30 cellular contexts compared by ENCODE assay signal in genomic region chr6:3273707-3274521, GRCh38. TPM values are rescaled to one million over a fixed set of nuclear protein-coding genes. Genes with fewer than 3 reads are reported as not detected.
A peak's percentile ranks its signal among the peaks of the same experiment; 100 is the strongest.
DNase-seq lines count a peak whose midpoint lies in the region; ATAC-seq and TF ChIP-seq lines count a peak whose summit lies in the region.
"Had no signal": no experiment of that assay in that cellular context is flagged by ENCODE, and none has a peak within 500 bp of the region (broad histone marks: within the 10 kb centered on the region; RNA-seq: fewer than 3 reads in every experiment).

No MANE protein-coding gene starts in this region.

- H3K4me3 ChIP-seq in heart right ventricle, result no peak overlapping the region
- H3K4me3 ChIP-seq: gastrocnemius medialis, GM23248, left lung, MG63, smooth muscle cell, upper lobe of left lung had no signal

- no peaks in the 10 kb centered on the region for H3K4me1 ChIP-seq in heart right ventricle
- H3K4me1 ChIP-seq: gastrocnemius medialis, left lung had no signal

- H3K27me3 ChIP-seq in heart right ventricle, result no peaks in the 10 kb centered on the region
- H3K27me3 ChIP-seq: gastrocnemius medialis, left lung, MG63, upper lobe of left lung had no signal

- WGBS in heart right ventricle, 2 donors, result 77 to 80% methylated on average over 9 of the region's 9 CpGs

- peaks cover 0 to 56% (median 18%) of the 10 kb centered on the region in 9 donors for H3K36me3 ChIP-seq in heart right ventricle

- H3K4me1 Mint-ChIP-seq in stimulated activated effector memory CD8-positive, alpha-beta T cell treated with anti-CD3 and anti-CD28 coated beads, Interleukin-12 subunit alpha, Interleukin-12 subunit beta, amount 100 ng/mL, for 72 hours, result peaks cover 45% of the 10 kb centered on the region
- H3K4me1 Mint-ChIP-seq in T-helper 2 cell treated with Interferon-gamma antibody and Interleukin-4, amounts not matched to agents 5 μg/mL and 100 μg/mL, for 36 hours (ENCODE audit: low read depth), result no peaks in the 10 kb centered on the region

- intact Hi-C loops in Right ventricle myocardium superior (cut with DNase I) (loop anchor here (10.0 kb wide), 1 partner anchor 711 kb away; no protein-coding TSS in a partner anchor), heart right ventricle (cut with DNase I) (loop anchor here in 6 of 10 donors (10.0 kb wide), 4 partner anchors 611 to 731 kb away; no protein-coding TSS in a partner anchor)

- TF ChIP-seq CTCF in heart right ventricle (IDR thresholded peaks at IDR 0.05) (no peak), RWPE1 (conservative IDR thresholded peaks at IDR 0.05; ENCODE audit: low read depth) (no peak)

- H3K4me3 Mint-ChIP-seq in stimulated activated effector memory CD8-positive, alpha-beta T cell treated with anti-CD3 and anti-CD28 coated beads, Interleukin-12 subunit alpha, Interleukin-12 subunit beta, amount 100 ng/mL, for 72 hours, result no peak overlapping the region
- no peak overlapping the region for H3K4me3 Mint-ChIP-seq in T-helper 2 cell treated with Interferon-gamma antibody and Interleukin-4, amounts not matched to agents 5 μg/mL and 100 μg/mL, for 36 hours
- H3K4me3 Mint-ChIP-seq: activated naive CD4-positive, alpha-beta T cell treated with anti-CD3 and anti-CD28 coated beads for 36 hours; naive B cell had no signal

- peaks cover 31% of the 10 kb centered on the region for H3K36me3 Mint-ChIP-seq in stimulated activated effector memory CD8-positive, alpha-beta T cell treated with anti-CD3 and anti-CD28 coated beads, Interleukin-12 subunit alpha, Interleukin-12 subunit beta, amount 100 ng/mL, for 72 hours
- H3K36me3 Mint-ChIP-seq in T-helper 2 cell treated with Interferon-gamma antibody and Interleukin-4, amounts not matched to agents 5 μg/mL and 100 μg/mL, for 36 hours (ENCODE audit: low read depth), result peaks cover 18% of the 10 kb centered on the region

- ATAC-seq in Right ventricle myocardium superior (ENCODE audit: poor library complexity) (no peak), heart right ventricle (no peak), GM21619 (IDR thresholded peaks at IDR 0.05; ENCODE audit: unreplicated experiment) (no peak)
- peak; percentile 69 for ATAC-seq in stimulated activated effector memory CD8-positive, alpha-beta T cell treated with anti-CD3 and anti-CD28 coated beads, Interleukin-12 subunit alpha, Interleukin-12 subunit beta, amount 100 ng/mL, for 72 hours
- ATAC-seq: gastrocnemius medialis, left lung, SK-N-SH treated with all-trans-retinoic acid at 6 μM for 48 hours had no signal

- CTCF ChIA-PET in RWPE1 (lab: Yijun Ruan, JAX), result interaction anchor here (0.6 kb wide), 1 partner anchor 575 kb away, joined by 3 read pairs; no protein-coding TSS in a partner anchor

- DNase-seq in Right ventricle myocardium superior, result peak; percentile 18
- no peak for DNase-seq in heart right ventricle
- DNase-seq in RWPE1 (ENCODE audit: low spot score), result no peak
- peak; percentile 5 for DNase-seq in iris pigment epithelial cell (ENCODE audit: low read depth)
- no peak for DNase-seq in stimulated activated effector memory CD8-positive, alpha-beta T cell treated with anti-CD3 and anti-CD28 coated beads, Interleukin-12 subunit alpha, Interleukin-12 subunit beta, amount 100 ng/mL, for 72 hours (ENCODE audit: low spot score in 2 of 2)
- no peak for DNase-seq in Ammon's horn (ENCODE audit: low spot score)
- DNase-seq in T-helper 2 cell treated with Interferon-gamma antibody and Interleukin-4, amounts not matched to agents 5 μg/mL and 100 μg/mL, for 36 hours (ENCODE audit: low spot score), result no peak
- DNase-seq: ACHN; activated CD4-positive, alpha-beta T cell treated with anti-CD3 and anti-CD28 coated beads for 4 hours; activated naive CD4-positive, alpha-beta T cell treated with anti-CD3 and anti-CD28 coated beads for 36 hours; caudate nucleus; DND-41; gastrocnemius medialis; GM23248; hypothalamus; KG1; left lung; MG63; naive B cell; NCI-H1105 treated with DMSO at 0.1 percent for 48 hours; NCI-H2081 treated with DMSO at 0.1 percent for 48 hours; NCI-H446 treated with DMSO at 0.1 percent for 48 hours; NCI-H82; retina; substantia nigra; T-helper 2 cell had no signal

- H3K27me3 Mint-ChIP-seq in T-helper 2 cell treated with Interferon-gamma antibody and Interleukin-4, amounts not matched to agents 5 μg/mL and 100 μg/mL, for 36 hours (ENCODE audit: low read depth), result no peaks in the 10 kb centered on the region
- H3K27me3 Mint-ChIP-seq: naive B cell had no signal

- H3K9me3 Mint-ChIP-seq in stimulated activated effector memory CD8-positive, alpha-beta T cell treated with anti-CD3 and anti-CD28 coated beads, Interleukin-12 subunit alpha, Interleukin-12 subunit beta, amount 100 ng/mL, for 72 hours, result no peaks in the 10 kb centered on the region
- no peaks in the 10 kb centered on the region for H3K9me3 Mint-ChIP-seq in T-helper 2 cell treated with Interferon-gamma antibody and Interleukin-4, amounts not matched to agents 5 μg/mL and 100 μg/mL, for 36 hours
- H3K9me3 Mint-ChIP-seq: activated naive CD4-positive, alpha-beta T cell treated with anti-CD3 and anti-CD28 coated beads for 36 hours; naive B cell had no signal

- no peak overlapping the region for H3K27ac ChIP-seq in heart right ventricle
- peak overlapping the region; percentile 32; the same call in 1 of the 2 replicates for H3K27ac ChIP-seq in RWPE1
- H3K27ac ChIP-seq: gastrocnemius medialis, GM23248, left lung, upper lobe of left lung had no signal

- POLR2A ChIA-PET in RWPE1 (lab: Yijun Ruan, JAX; ENCODE audit: low non-redundant PET), result no interaction called here

- peak overlapping the region; percentile 81 for H3K27ac Mint-ChIP-seq in stimulated activated effector memory CD8-positive, alpha-beta T cell treated with anti-CD3 and anti-CD28 coated beads, Interleukin-12 subunit alpha, Interleukin-12 subunit beta, amount 100 ng/mL, for 72 hours
- H3K27ac Mint-ChIP-seq in T-helper 2 cell treated with Interferon-gamma antibody and Interleukin-4, amounts not matched to agents 5 μg/mL and 100 μg/mL, for 36 hours, result no peak overlapping the region
- H3K27ac Mint-ChIP-seq: activated naive CD4-positive, alpha-beta T cell treated with anti-CD3 and anti-CD28 coated beads for 36 hours had no signal

- H3K9me3 ChIP-seq in heart right ventricle, result no peaks in the 10 kb centered on the region
- H3K9me3 ChIP-seq: gastrocnemius medialis, left lung, MG63, upper lobe of left lung had no signal

RNA-seq across cellular contexts. Expression of gene PSMG4, which starts 15.2 kb away (rescaled TPM):
- total RNA-seq in Right ventricle myocardium superior (8.9 TPM), heart right ventricle (10 to 100 TPM in 5 of 10 donors, 1 to 10 TPM in 5; 8.1 to 10.8 (median 10.0) TPM)
- 10 to 100 TPM; 14.0 to 38.6 TPM for polyA plus RNA-seq in heart right ventricle

RNA-seq across cellular contexts. Expression of gene TUBB2B, which starts 46.5 kb away (rescaled TPM):
- total RNA-seq in Right ventricle myocardium superior, result 1.3 TPM
- 1 to 10 TPM in 5 of 10 donors, under 1 TPM in 5; 0.28 to 3.6 (median 0.94) TPM for total RNA-seq in heart right ventricle
- polyA plus RNA-seq in heart right ventricle, result 1 to 10 TPM in 1 of 2 donors, under 1 TPM in 1; 0.59 to 3.4 TPM

Comparison
In these comparisons a context has a peak if more than half of its experiments do, and no peak if none do; other contexts are left out.
1. DNase-seq: peak in Right ventricle myocardium superior (single experiment) and iris pigment epithelial cell (single experiment); none in heart right ventricle (0 of 2), RWPE1 (single experiment), stimulated activated effector memory CD8-positive, alpha-beta T cell treated with anti-CD3 and anti-CD28 coated beads, Interleukin-12 subunit alpha, Interleukin-12 subunit beta, amount 100 ng/mL, for 72 hours (0 of 2), Ammon's horn (single experiment) and T-helper 2 cell treated with Interferon-gamma antibody and Interleukin-4, amounts not matched to agents 5 μg/mL and 100 μg/mL, for 36 hours (single experiment).